27 cellular contexts compared by ENCODE assay signal in genomic region chr20:62593616-62594015, GRCh38.
"Had no signal": no experiment of that assay in that cellular context is flagged by ENCODE, and none has a peak within 500 bp of the region (broad histone marks: within the 10 kb centered on the region; RNA-seq: fewer than 3 reads in every experiment).

No MANE protein-coding gene starts in this region.

- ATAC-seq: activated naive CD4-positive, alpha-beta T cell treated with anti-CD3 and anti-CD28 coated beads, Interleukin-2, amount 50 U/mL, for 72 hours; activated T-cell treated with anti-CD3 and anti-CD28 coated beads, Interleukin-2, amount 50 U/mL, for 72 hours; esophagus mucosa; WTC11 had no signal

- H3K4me1 ChIP-seq: ascending aorta, breast epithelium had no signal

- FAIRE-seq: frontal cortex had no signal

- H3K4me3 ChIP-seq: ascending aorta, breast epithelium, cardiac muscle cell, coronary artery, dorsolateral prefrontal cortex had no signal

- DNase-seq: activated CD4-positive, alpha-beta memory T cell treated with anti-CD3 and anti-CD28 coated beads, Interleukin-2, amount 10 ng/mL, durations not matched to agents 7 days and 5 days; activated CD4-positive, alpha-beta T cell treated with anti-CD3 and anti-CD28 coated beads for 1 hour; activated CD4-positive, alpha-beta T cell treated with anti-CD3 and anti-CD28 coated beads for 4 hours; activated CD4-positive, alpha-beta T cell treated with anti-CD3 and anti-CD28 coated beads, Interleukin-2, amount 10 ng/mL, durations not matched to agents 7 days and 5 days; activated CD4-positive, alpha-beta T cell treated with anti-CD3 and anti-CD28 coated beads, Interleukin-2, amount 50 U/mL, for 4 hours; activated CD8-positive, alpha-beta memory T cell treated with anti-CD3 and anti-CD28 coated beads, Interleukin-2, amount 50 U/mL, for 48 hours; activated gamma-delta T cell; activated naive CD4-positive, alpha-beta T cell; activated naive CD4-positive, alpha-beta T cell treated with anti-CD3 and anti-CD28 coated beads, Interleukin-2, amount 10 ng/mL, durations not matched to agents 7 days and 5 days; activated naive CD8-positive, alpha-beta T cell treated with anti-CD3 and anti-CD28 coated beads, Interleukin-2, amount 10 ng/mL, durations not matched to agents 7 days and 5 days; activated T-cell treated with anti-CD3 and anti-CD28 coated beads for 4 hours; activated T-cell treated with anti-CD3 and anti-CD28 coated beads, Interleukin-2, amount 50 U/mL, for 24 hours; activated T-cell treated with anti-CD3 and anti-CD28 coated beads, Interleukin-2, amount 50 U/mL, for 72 hours; dorsolateral prefrontal cortex; effector memory CD4-positive, alpha-beta T cell; endodermal cell; foreskin fibroblast; T-helper 2 cell had no signal

- H3K36me3 ChIP-seq: ascending aorta, breast epithelium, cardiac muscle cell had no signal

- H3K27ac ChIP-seq: ascending aorta, breast epithelium, cardiac muscle cell, coronary artery, dorsolateral prefrontal cortex, VCaP had no signal

- H3K27me3 ChIP-seq: cardiac muscle cell had no signal

- H3K9me3 ChIP-seq: ascending aorta, breast epithelium had no signal
